8 cellular contexts compared by ENCODE assay signal in the genomic region with DNA sequence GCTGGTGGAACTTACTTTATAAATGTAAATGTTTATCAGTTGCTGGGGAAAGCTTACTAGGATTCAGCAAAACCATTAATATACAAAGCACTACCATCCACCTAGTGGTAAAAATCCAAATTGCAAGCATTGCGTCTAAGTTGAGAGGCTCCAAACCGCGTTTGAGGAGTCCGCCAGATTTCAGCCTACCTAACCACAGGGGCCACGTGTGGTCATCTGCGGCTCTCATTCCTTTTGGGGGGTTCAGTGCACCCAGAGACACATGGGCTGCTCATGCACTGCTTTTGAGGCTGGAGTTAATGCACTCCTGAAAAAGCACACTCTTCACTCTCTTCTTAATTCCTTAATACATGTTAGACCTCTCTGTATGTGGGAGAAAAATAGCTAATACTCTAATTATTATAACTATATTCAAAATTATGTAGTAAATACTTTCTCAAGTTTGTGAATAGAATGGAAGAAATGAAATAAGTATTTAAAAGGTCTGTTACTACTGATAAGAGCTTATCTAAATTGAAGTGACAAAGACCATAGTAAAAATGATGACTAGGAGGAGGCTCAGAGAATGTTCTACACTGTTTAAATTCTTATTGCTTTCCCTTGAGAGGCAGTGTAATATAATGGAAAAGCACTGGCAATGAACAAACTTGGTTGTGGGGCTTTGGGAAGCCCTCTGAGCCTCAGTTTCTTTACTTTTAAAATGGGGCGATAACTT. TPM values are rescaled to one million over a fixed set of nuclear protein-coding genes. Genes with fewer than 3 reads are reported as not detected.
A peak's percentile ranks its signal among the peaks of the same experiment; 100 is the strongest.
DNase-seq lines count a peak whose midpoint lies in the region; ATAC-seq and TF ChIP-seq lines count a peak whose summit lies in the region.

No MANE protein-coding gene starts in this region.

- TF ChIP-seq POLR2A in stomach (IDR thresholded peaks at IDR 0.05): no peak

- ATAC-seq in GM18861 (IDR thresholded peaks at IDR 0.05; ENCODE audit: unreplicated experiment): peak; percentile 20

- intact Hi-C loops in stomach (cut with DNase I; ENCODE audit: low total_unique reads): no loop called here

- peak in 5 of 7 experiments; percentile 65 to 89 (median 74) for TF ChIP-seq CTCF in stomach (IDR thresholded peaks at IDR 0.05)

- 14 to 15% (median 14%) methylated on average over 7 of the region's 7 CpGs for WGBS in stomach, 5 donors

- H3K27ac ChIP-seq in stomach: no peak overlapping the region

- H3K4me3 ChIP-seq in stomach: no peak overlapping the region

- H3K36me3 ChIP-seq in stomach: no peaks in the 10 kb centered on the region

- TF ChIP-seq EP300 in stomach (IDR thresholded peaks at IDR 0.05): no peak

- H3K4me1 ChIP-seq in stomach: peaks cover 4 to 14% (median 7%) of the 10 kb centered on the region in 4 donors

- DNase-seq in AG20443 (ENCODE audit: low spot score) (peak; percentile 81), NAMALWA (ENCODE audit: low spot score) (peak; percentile 91), T follicular helper cell (ENCODE audit: low read depth) (peak; percentile 7), kidney tubule cell (ENCODE audit: low spot score) (peak; percentile 79), stomach (peak; percentile 29), T1000 (lab: John Stamatoyannopoulos, UW) (no peak)
- DNase-seq in central memory CD4-positive, alpha-beta T cell: peak; percentile 37

- no peaks in the 10 kb centered on the region for H3K27me3 ChIP-seq in stomach

- no peaks in the 10 kb centered on the region for H3K9me3 ChIP-seq in stomach

RNA-seq across cellular contexts. Expression of gene MANSC4, which starts 41.4 kb away (rescaled TPM):
- not detected for total RNA-seq in stomach
- not detected for polyA plus RNA-seq in stomach

RNA-seq across cellular contexts. Expression of gene KLHL42, which starts 41.4 kb away (rescaled TPM):
- 100 to 1,000 TPM in 1 of 5 donors, 10 to 100 TPM in 4; 13.3 to 141 (median 54.5) TPM for total RNA-seq in stomach
- polyA plus RNA-seq in stomach: 1 to 10 TPM; 5.1 to 7.7 (median 5.3) TPM
